7 cellular contexts compared by ENCODE assay signal in the genomic region with DNA sequence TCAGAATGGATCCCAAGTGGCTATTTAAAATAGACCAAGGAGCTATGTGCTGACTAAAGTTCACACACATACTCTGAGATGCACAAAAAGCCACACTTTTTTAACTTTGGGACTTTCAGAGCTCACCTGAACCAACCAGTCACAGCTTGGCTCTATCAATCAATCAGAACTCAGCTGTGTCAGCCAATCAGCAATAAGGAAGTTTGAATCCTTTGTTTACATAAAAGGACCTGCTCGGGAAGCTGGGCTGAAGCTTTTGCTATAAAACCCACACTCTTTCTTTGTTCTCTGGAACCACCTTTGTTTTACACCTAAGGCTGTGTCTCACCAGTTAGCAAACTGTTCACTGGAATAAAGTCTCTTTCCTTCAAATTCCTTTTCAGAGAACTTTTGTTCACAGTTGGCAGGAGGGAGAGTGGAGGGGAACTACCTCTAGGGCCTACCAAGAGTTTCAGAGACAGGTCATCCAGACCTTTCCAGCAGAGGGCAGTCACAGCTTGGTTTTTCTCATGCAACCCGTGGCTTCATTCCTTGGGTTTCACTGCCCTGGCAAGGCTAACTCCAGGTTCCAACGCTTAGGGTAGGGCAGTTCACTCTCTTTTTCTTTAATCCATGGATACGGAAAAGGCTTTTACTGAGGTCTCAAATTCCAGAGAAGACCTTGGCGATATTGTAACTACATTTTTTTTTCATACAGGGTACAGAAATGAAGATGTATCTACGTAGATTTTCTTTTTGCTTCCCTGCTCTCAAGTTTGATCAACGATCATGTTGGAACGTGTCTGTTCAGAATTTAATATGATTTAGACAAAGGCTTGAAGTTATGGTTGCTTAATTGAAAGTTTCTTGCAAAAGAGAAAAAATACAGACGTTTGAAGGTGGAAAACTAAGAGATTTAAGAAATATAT.
DNase-seq lines count a peak whose midpoint lies in the region; ATAC-seq and TF ChIP-seq lines count a peak whose summit lies in the region.

No MANE protein-coding gene starts in this region.

- H3K27ac Mint-ChIP-seq in brain, result no peak overlapping the region

- no peak for TF ChIP-seq POLR2A in GM18505 (IDR thresholded peaks at IDR 0.05; ENCODE audit: borderline replicate concordance, extremely low read depth, insufficient read depth, insufficient read length)

- no peaks in the 10 kb centered on the region for H3K4me1 ChIP-seq in smooth muscle cell (ENCODE audit: low read depth)

- H3K36me3 ChIP-seq in smooth muscle cell (ENCODE audit: low read depth), result no peaks in the 10 kb centered on the region

- peak; percentile 79 for DNase-seq in NCI-H2029 treated with DMSO at 0.1 percent for 48 hours (lab: John Stamatoyannopoulos, UW)
- peak; percentile 48 for DNase-seq in UCSD-AML1 (lab: John Stamatoyannopoulos, UW; ENCODE audit: unreplicated experiment)
- DNase-seq in iPS DF 19.7 (ENCODE audit: low read depth, low spot score), result peak; percentile 84
- DNase-seq in smooth muscle cell (lab: John Stamatoyannopoulos, UW; ENCODE audit: unreplicated experiment), result peak; percentile 10

- peak overlapping the region; percentile 93 for H2AFZ ChIP-seq in smooth muscle cell (ENCODE audit: low read depth)

- no peaks in the 10 kb centered on the region for H3K9me3 ChIP-seq in smooth muscle cell (replicated peaks; ENCODE audit: low read depth)

- H3K27ac ChIP-seq in smooth muscle cell (ENCODE audit: low read depth), result no peak overlapping the region

- no peak overlapping the region for H3K4me3 Mint-ChIP-seq in brain

- 42% methylated on average over 9 of the region's 9 CpGs for WGBS in smooth muscle cell (ENCODE audit: low lambda C conversion rate)

- H3K79me2 ChIP-seq in smooth muscle cell (ENCODE audit: low read depth), result no peaks in the 10 kb centered on the region

- H3K9me3 Mint-ChIP-seq in brain, result peaks cover 0 to 2% (median 0%) of the 10 kb centered on the region in 5 experiments

- H3F3A ChIP-seq in smooth muscle cell (ENCODE audit: low read depth), result no peaks in the 10 kb centered on the region

- peaks cover 8% of the 10 kb centered on the region for H3K4me1 Mint-ChIP-seq in brain

- H4K20me1 ChIP-seq in smooth muscle cell (ENCODE audit: low read depth), result no peaks in the 10 kb centered on the region

- no peak overlapping the region for H3K4me3 ChIP-seq in smooth muscle cell

- no peaks in the 10 kb centered on the region for H3K27me3 ChIP-seq in smooth muscle cell (ENCODE audit: low read depth)

- ATAC-seq in GM18505 (IDR thresholded peaks at IDR 0.05; ENCODE audit: unreplicated experiment) (peak; percentile 88), HG02885 (IDR thresholded peaks at IDR 0.05; ENCODE audit: poor library complexity, unreplicated experiment) (peak; percentile 91)

- no peaks in the 10 kb centered on the region for H3K36me3 Mint-ChIP-seq in brain

- no peak overlapping the region for H3K9ac ChIP-seq in smooth muscle cell (ENCODE audit: low read depth)

- H3K4me2 ChIP-seq in smooth muscle cell, result peak overlapping the region; percentile 67

- H3K27me3 Mint-ChIP-seq in brain, result no peaks in the 10 kb centered on the region

- TF ChIP-seq CTCF in brain (conservative IDR thresholded peaks at IDR 0.05) (peak; percentile 84 to 90), smooth muscle cell (IDR thresholded peaks at IDR 0.05; ENCODE audit: borderline replicate concordance, insufficient read depth, poor library complexity, severe bottlenecking) (peak; percentile 66)

Comparison
In these comparisons a context has a peak if more than half of its experiments do, and no peak if none do; other contexts are left out.
1. DNase-seq: peak in every context shown above with its lines; median percentile 84 in iPS DF 19.7; 79 in NCI-H2029 treated with DMSO at 0.1 percent for 48 hours; 48 in UCSD-AML1; 10 in smooth muscle cell.